In the genomic region with DNA sequence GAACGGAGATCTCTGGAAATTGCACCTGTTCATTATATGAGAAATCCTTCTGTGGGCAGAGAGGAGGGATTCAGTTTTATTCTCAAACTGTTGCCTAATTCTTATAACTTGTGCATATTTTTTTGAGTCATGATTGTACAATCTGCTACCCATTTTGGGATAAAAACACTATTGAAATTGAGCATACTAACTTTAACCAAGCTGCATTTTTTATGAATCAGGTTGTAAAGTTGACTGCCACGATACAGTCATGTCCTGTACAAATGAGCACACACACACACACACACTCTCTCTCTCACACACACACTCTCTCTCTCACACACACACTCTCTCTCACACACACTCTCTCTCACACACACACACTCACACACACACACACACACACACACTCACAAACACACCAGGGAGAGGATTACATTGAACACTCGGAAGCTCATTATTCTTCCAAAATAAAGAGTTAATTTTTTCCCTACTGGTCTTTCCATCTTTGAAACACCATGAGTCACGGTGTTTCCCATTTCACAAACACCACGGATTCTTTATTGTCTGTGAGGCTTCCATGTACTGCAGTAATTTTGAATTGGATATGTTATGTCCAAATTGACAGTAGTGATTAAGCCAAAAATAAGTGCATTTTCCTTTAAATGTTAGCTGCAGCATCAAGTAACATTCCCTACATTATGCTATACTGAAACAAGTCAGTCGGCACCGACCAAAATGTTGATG, we compare ENCODE assay signal across 1 cellular context.
TF ChIP-seq lines count a peak whose summit lies in the region.

No MANE protein-coding gene starts in this region.

TF ChIP-seq in WTC11, 78 proteins besides CTCF, POLR2A, EP300 and RAD21 (continued from another document):
- no peak for TF ChIP-seq ATF3 (CRISPR knock-in tag; conservative IDR thresholded peaks at IDR 0.05)
- no peak for TF ChIP-seq FOXJ3 (CRISPR knock-in tag; IDR thresholded peaks at IDR 0.05; ENCODE audit: borderline replicate concordance)
- TF ChIP-seq SMAD4 (CRISPR knock-in tag; IDR thresholded peaks at IDR 0.05): no peak
- TF ChIP-seq E2F1 (CRISPR knock-in tag; IDR thresholded peaks at IDR 0.05): no peak
- no peak for TF ChIP-seq ZBTB43 (CRISPR knock-in tag; IDR thresholded peaks at IDR 0.05)
- TF ChIP-seq ZNF263 (CRISPR knock-in tag; IDR thresholded peaks at IDR 0.05; ENCODE audit: low read depth): no peak
- TF ChIP-seq ZNF396 (CRISPR knock-in tag; IDR thresholded peaks at IDR 0.05; ENCODE audit: borderline replicate concordance): no peak
- no peak for TF ChIP-seq ZNF317 (CRISPR knock-in tag; IDR thresholded peaks at IDR 0.05; ENCODE audit: borderline replicate concordance, low read depth)
- no peak for TF ChIP-seq PRDM15 (CRISPR knock-in tag; IDR thresholded peaks at IDR 0.05)
- TF ChIP-seq JAZF1 (CRISPR knock-in tag; IDR thresholded peaks at IDR 0.05): no peak
- TF ChIP-seq GABPB1 (CRISPR knock-in tag; IDR thresholded peaks at IDR 0.05): no peak
- TF ChIP-seq MLX (CRISPR knock-in tag; IDR thresholded peaks at IDR 0.05): no peak
- no peak for TF ChIP-seq ARID4B (CRISPR knock-in tag; IDR thresholded peaks at IDR 0.05; ENCODE audit: borderline replicate concordance)
- TF ChIP-seq EMX1 (CRISPR knock-in tag; IDR thresholded peaks at IDR 0.05): no peak
- TF ChIP-seq, protein P1, sequence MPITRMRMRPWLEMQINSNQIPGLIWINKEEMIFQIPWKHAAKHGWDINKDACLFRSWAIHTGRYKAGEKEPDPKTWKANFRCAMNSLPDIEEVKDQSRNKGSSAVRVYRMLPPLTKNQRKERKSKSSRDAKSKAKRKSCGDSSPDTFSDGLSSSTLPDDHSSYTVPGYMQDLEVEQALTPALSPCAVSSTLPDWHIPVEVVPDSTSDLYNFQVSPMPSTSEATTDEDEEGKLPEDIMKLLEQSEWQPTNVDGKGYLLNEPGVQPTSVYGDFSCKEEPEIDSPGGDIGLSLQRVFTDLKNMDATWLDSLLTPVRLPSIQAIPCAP (CRISPR knock-in tag; IDR thresholded peaks at IDR 0.05): no peak
